9 cellular contexts compared by ENCODE assay signal in the genomic region with DNA sequence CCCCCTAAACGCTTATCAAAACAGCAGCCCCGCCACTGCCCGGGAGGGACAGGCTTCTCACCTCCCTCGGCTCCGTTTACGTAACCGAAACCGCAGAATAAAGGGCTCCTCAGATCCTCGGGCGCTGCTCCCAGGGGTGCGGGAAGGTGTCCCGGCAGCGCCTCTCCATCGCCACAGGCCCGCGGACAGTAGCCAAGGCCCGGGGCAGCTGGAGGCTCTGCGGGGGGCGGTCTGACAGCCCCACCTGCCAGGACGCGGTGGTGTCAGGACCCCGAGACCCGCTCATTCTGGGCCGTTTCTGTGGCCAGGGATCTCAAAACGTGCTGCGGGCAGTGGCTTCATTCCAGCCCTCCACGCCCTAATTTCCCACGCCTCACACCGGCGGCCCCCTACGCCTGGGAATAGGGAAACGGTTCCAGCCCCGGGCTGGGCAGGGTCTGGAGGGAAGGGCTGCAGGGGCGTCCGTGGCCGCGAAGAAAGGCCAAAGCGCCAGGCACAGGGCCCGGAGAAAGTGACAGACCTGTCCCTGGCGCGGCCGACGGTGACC. TPM values are rescaled to one million over a fixed set of nuclear protein-coding genes. Genes with fewer than 3 reads are reported as not detected.
DNase-seq lines count a peak whose midpoint lies in the region; ATAC-seq and TF ChIP-seq lines count a peak whose summit lies in the region.
"Not testable (repeated sequence)": the region's sequence is repeated elsewhere in the genome, so short reads cannot be mapped to it uniquely, and the experiment has no call there.
"Had no signal": no experiment of that assay in that cellular context is flagged by ENCODE, and none has a peak within 500 bp of the region (broad histone marks: within the 10 kb centered on the region; RNA-seq: fewer than 3 reads in every experiment).

No MANE protein-coding gene starts in this region.

- H3K27ac Mint-ChIP-seq in activated naive CD4-positive, alpha-beta T cell treated with anti-CD3 and anti-CD28 coated beads for 36 hours: not testable (repeated sequence)

- WGBS in aorta, 2 donors: 1% methylated on average over 19 to 42 of the region's 43 CpGs

- not testable (repeated sequence) for H3K9me3 ChIP-seq in Panc1 (ENCODE audit: control insufficient read depth, insufficient read depth, low read depth, low read length); aorta (ENCODE audit: control insufficient read depth, low read length)

- in situ Hi-C loops in GM13977 (cut with MboI; ENCODE audit: low pct_unique_long_range_greater_than_20kb, low sequenced_read_pairs, unreplicated experiment); Panc1 (cut with HindIII; ENCODE audit: low pct_unique_long_range_greater_than_20kb, low sequenced_read_pairs): not testable (repeated sequence)

- DNase-seq in GM13977 (ENCODE audit: low spot score): peak; percentile 22
- DNase-seq in HL-60 (ENCODE audit: low read depth in 1 of 2, low spot score in 1 of 2): peak in 1 of 2 experiments; percentile 48
- not testable (repeated sequence) for DNase-seq in Panc1 (ENCODE audit: low read depth, low spot score); activated naive CD4-positive, alpha-beta T cell treated with anti-CD3 and anti-CD28 coated beads for 36 hours; epithelial cell of esophagus (ENCODE audit: low read depth); retinal pigment epithelial cell (ENCODE audit: low read depth)
- DNase-seq in left lobe of liver (ENCODE audit: low spot score): peak; percentile 61
- peak; percentile 52 to 85 for DNase-seq in aorta

- not testable (repeated sequence) for H3K27me3 ChIP-seq in HL-60 (ENCODE audit: insufficient read depth, poor library complexity, severe bottlenecking); Panc1 (ENCODE audit: control insufficient read depth, insufficient read depth, low read length); aorta (ENCODE audit: control insufficient read depth in 1 of 2, insufficient read depth in 2 of 2, low read length in 1 of 2)

- not testable (repeated sequence) for H3K9me3 Mint-ChIP-seq in activated naive CD4-positive, alpha-beta T cell treated with anti-CD3 and anti-CD28 coated beads for 36 hours

- not testable (repeated sequence) for H3K4me1 ChIP-seq in Panc1 (ENCODE audit: control insufficient read depth, insufficient read depth, low read length); aorta (ENCODE audit: control insufficient read depth in 1 of 2, insufficient read depth in 2 of 2, low read length in 2 of 2)

- H3K4me1 Mint-ChIP-seq in activated naive CD4-positive, alpha-beta T cell treated with anti-CD3 and anti-CD28 coated beads for 36 hours (ENCODE audit: low read depth): not testable (repeated sequence)

- not testable (repeated sequence) for H3K36me3 ChIP-seq in Panc1 (ENCODE audit: control insufficient read depth, insufficient read depth, low read length); aorta (ENCODE audit: control insufficient read depth in 1 of 2, insufficient read depth in 2 of 2, low read length in 1 of 2)

- peak overlapping the region; percentile 1 for H3K4me3 Mint-ChIP-seq in activated naive CD4-positive, alpha-beta T cell treated with anti-CD3 and anti-CD28 coated beads for 36 hours

- not testable (repeated sequence) for H3K36me3 Mint-ChIP-seq in activated naive CD4-positive, alpha-beta T cell treated with anti-CD3 and anti-CD28 coated beads for 36 hours (ENCODE audit: low read depth)

- not testable (repeated sequence) for H3K27me3 Mint-ChIP-seq in activated naive CD4-positive, alpha-beta T cell treated with anti-CD3 and anti-CD28 coated beads for 36 hours (ENCODE audit: low read depth)

- POLR2A ChIA-PET in Panc1 (lab: Charles Lee): not testable (repeated sequence)

- ATAC-seq in Panc1 (peak; percentile 51), left lobe of liver (peak; percentile 52)
- not testable (repeated sequence) for ATAC-seq in aorta (ENCODE audit: low FRiP score)

- peak overlapping the region; percentile 41 for H3K4me3 ChIP-seq in HL-60 (replicated peaks; ENCODE audit: insufficient read depth, low read length)
- peak overlapping the region; percentile 37 to 46 for H3K4me3 ChIP-seq in Panc1 (ENCODE audit: low read depth in 2 of 2, low read length in 2 of 2)
- H3K4me3 ChIP-seq in epithelial cell of esophagus (ENCODE audit: low read length): peak overlapping the region; percentile 49
- peak overlapping the region; percentile 62 for H3K4me3 ChIP-seq in retinal pigment epithelial cell (ENCODE audit: low read length)
- peak overlapping the region; percentile 37 to 48 for H3K4me3 ChIP-seq in aorta (ENCODE audit: low read length in 2 of 2)

- intact Hi-C loops in Panc1 (cut with micrococcal nuclease; ENCODE audit: unreplicated experiment); aorta (cut with DNase I): not testable (repeated sequence)
- intact Hi-C loops in activated naive CD4-positive, alpha-beta T cell treated with anti-CD3 and anti-CD28 coated beads for 36 hours (cut with micrococcal nuclease): loop anchor here (5.0 kb wide), 1 partner anchor 172 kb away; a partner anchor contains a TSS

- CTCF ChIA-PET in Panc1 (lab: Charles Lee); activated naive CD4-positive, alpha-beta T cell treated with anti-CD3 and anti-CD28 coated beads for 36 hours (lab: Charles Lee): not testable (repeated sequence)

- TF ChIP-seq CTCF in GM13977 (IDR thresholded peaks at IDR 0.05; ENCODE audit: extremely low read depth, insufficient read depth, missing control alignments); HL-60 (IDR thresholded peaks at IDR 0.05; ENCODE audit: insufficient read depth, low read length); Panc1 (IDR thresholded peaks at IDR 0.05); epithelial cell of esophagus (IDR thresholded peaks at IDR 0.05; ENCODE audit: insufficient read depth, low read depth, low read length, missing control alignments); retinal pigment epithelial cell (conservative IDR thresholded peaks at IDR 0.05; ENCODE audit: low read depth, low read length): not testable (repeated sequence)

- peak overlapping the region; percentile 61 for H3K27ac ChIP-seq in HL-60 (replicated peaks)
- not testable (repeated sequence) for H3K27ac ChIP-seq in Panc1 (ENCODE audit: low read length); aorta (ENCODE audit: low read depth in 1 of 2, low read length in 2 of 2)

- BruUV-seq in Panc1 (replicated peaks; lab: Mats Ljungman, UMichigan): not testable (repeated sequence)

RNA-seq across cellular contexts. Expression of a gene that starts 0.6 kb away (rescaled TPM):
- total RNA-seq in Panc1 (2021; ENCODE audit: unreplicated experiment) (1.4 TPM), left lobe of liver (6.1 TPM), aorta (10 to 100 TPM in 1 of 2 donors, 1 to 10 TPM in 1; 5.9 to 17.7 TPM)
- polyA plus RNA-seq in Panc1 (2012; ENCODE audit: insufficient read length): 1.4 TPM
- total RNA-seq in activated naive CD4-positive, alpha-beta T cell treated with anti-CD3 and anti-CD28 coated beads for 36 hours: not detected
- 1 to 10 TPM; 2.0 to 4.5 TPM for polyA plus RNA-seq in aorta
- total RNA-seq: dermis microvascular lymphatic vessel endothelial cell had no signal
